ENCODE assay signal across 25 cellular contexts in genomic region chr1:17790383-17791054, GRCh38. TPM values are rescaled to one million over a fixed set of nuclear protein-coding genes. Genes with fewer than 3 reads are reported as not detected.
"Had no signal": no experiment of that assay in that cellular context is flagged by ENCODE, and none has a peak within 500 bp of the region (broad histone marks: within the 10 kb centered on the region; RNA-seq: fewer than 3 reads in every experiment).

No MANE protein-coding gene starts in this region.

- H3K9ac ChIP-seq: KMS-11 had no signal

- H3K36me3 ChIP-seq: adrenal gland, MG63 had no signal

- H3K27me3 ChIP-seq: MG63 had no signal

- H3K4me3 ChIP-seq: adrenal gland, MG63 had no signal

- DNase-seq: activated CD4-positive, alpha-beta memory T cell treated with anti-CD3 and anti-CD28 coated beads for 36 hours; activated CD4-positive, alpha-beta T cell treated with anti-CD3 and anti-CD28 coated beads, Interleukin-2, amount 10 ng/mL, durations not matched to agents 7 days and 5 days; activated CD4-positive, CD25-positive, alpha-beta regulatory T cell; activated CD8-positive, alpha-beta memory T cell treated with anti-CD3 and anti-CD28 coated beads for 24 hours; activated gamma-delta T cell treated with Interleukin-2 at 50 U/mL for 16 hours; activated naive CD4-positive, alpha-beta T cell treated with anti-CD3 and anti-CD28 coated beads, Interleukin-2, amount 10 ng/mL, durations not matched to agents 7 days and 5 days; activated naive CD8-positive, alpha-beta T cell treated with anti-CD3 and anti-CD28 coated beads for 36 hours; activated T-cell treated with anti-CD3 and anti-CD28 coated beads, Interleukin-2, amount 50 U/mL, for 4 hours; adrenal gland; anterior cingulate cortex; MV-4-11; NCI-H1092 treated with DMSO at 0.1 percent for 48 hours; NCI-H1417 treated with DMSO at 0.1 percent for 48 hours; NCI-H1694; NCI-H2029; NCI-H2107; NCI-H510A treated with DMSO at 0.1 percent for 48 hours; PC-3; SHP77 treated with DMSO at 0.1 percent for 48 hours; T-helper 17 cell; T1000 had no signal

- H3K9me3 ChIP-seq: adrenal gland, MG63 had no signal

- H3K27ac ChIP-seq: adrenal gland, KMS-11, VCaP had no signal

- ATAC-seq: activated T-cell treated with anti-CD3 and anti-CD28 coated beads, Interleukin-2, amount 50 U/mL, for 4 hours; PC-3; T-helper 17 cell had no signal

- H3K4me1 ChIP-seq: adrenal gland had no signal

- H3K4me2 ChIP-seq: KMS-11 had no signal

RNA-seq across cellular contexts. Expression of gene ACTL8, which starts 35.4 kb away (rescaled TPM):
- total RNA-seq: activated CD4-positive, alpha-beta memory T cell treated with anti-CD3 and anti-CD28 coated beads for 36 hours; activated CD4-positive, alpha-beta T cell treated with anti-CD3 and anti-CD28 coated beads, Interleukin-2, amount 10 ng/mL, durations not matched to agents 7 days and 5 days; activated naive CD8-positive, alpha-beta T cell treated with anti-CD3 and anti-CD28 coated beads for 36 hours; activated T-cell treated with anti-CD3 and anti-CD28 coated beads, Interleukin-2, amount 50 U/mL, for 4 hours; adrenal gland; cerebellum; PC-3; T-helper 17 cell had no signal
- polyA plus RNA-seq: adrenal gland had no signal
